In the genomic region with DNA sequence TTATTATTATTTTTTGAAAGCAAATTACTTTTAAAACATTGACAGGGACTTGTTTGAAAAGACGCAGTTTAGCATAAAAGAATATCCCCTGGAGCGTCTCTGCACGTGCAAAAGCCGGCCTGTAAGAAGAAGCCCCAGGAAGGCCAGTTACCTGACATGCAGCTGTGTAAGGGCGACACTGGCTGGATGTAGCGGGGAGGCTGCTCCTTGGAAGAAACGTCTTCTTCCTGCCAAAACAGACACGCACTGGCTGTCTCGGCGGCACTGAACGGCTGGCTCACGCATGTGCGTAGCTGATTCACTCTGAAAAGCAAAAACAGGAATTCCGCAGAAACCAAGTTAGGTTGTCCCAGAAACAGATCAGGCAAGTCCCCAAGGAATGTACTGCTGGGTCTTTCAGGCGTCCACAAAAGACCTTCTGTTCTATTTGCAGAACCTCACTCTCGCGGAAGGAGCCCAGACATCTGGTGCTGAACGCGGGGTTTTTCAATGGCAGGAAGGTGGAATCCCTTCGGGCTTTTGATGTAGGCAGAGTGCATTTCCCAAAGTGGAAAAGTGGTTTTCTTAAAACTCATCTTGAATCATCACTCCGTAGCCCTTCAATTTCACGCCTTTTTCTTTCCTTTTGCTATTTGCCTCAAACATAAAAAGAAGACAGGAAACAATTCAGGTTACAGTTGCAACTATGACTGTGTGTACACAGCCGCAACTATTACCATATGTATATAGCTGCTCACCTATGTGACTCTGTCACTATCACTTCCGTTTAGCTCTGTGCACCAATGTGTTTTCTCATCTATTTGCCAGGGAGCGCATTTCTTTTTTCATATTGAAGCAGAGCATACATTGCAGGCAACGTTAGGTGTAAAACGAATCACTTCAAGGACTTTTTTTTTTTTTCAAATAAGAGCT, we compare ENCODE assay signal across 8 cellular contexts. TPM values are rescaled to one million over a fixed set of nuclear protein-coding genes. Genes with fewer than 3 reads are reported as not detected.
DNase-seq lines count a peak whose midpoint lies in the region; ATAC-seq and TF ChIP-seq lines count a peak whose summit lies in the region.

No MANE protein-coding gene starts in this region.

- H3K27ac Mint-ChIP-seq in nephron, result peak overlapping the region; percentile 14 to 56 (median 19)

- H3K36me3 Mint-ChIP-seq in nephron (ENCODE audit: low read depth), result no peaks in the 10 kb centered on the region

- H3K4me3 Mint-ChIP-seq in nephron, result peak overlapping the region; percentile 29 to 52 (median 49)

- DNase-seq in DMS 273 treated with DMSO at 0.1 percent for 48 hours (lab: John Stamatoyannopoulos, UW) (peak; percentile 22), NCI-H526 treated with DMSO at 0.1 percent for 48 hours (lab: John Stamatoyannopoulos, UW) (peak; percentile 17), cerebellum (ENCODE audit: low spot score) (peak; percentile 1), RPMI8226 (no peak), NCI-H2227 treated with DMSO at 0.1 percent for 48 hours (lab: John Stamatoyannopoulos, UW) (no peak)

- no peak for TF ChIP-seq CTCF in nephron (IDR thresholded peaks at IDR 0.05; ENCODE audit: unreplicated experiment in 3 of 3)

- peaks cover 21% of the 10 kb centered on the region for H3K4me1 Mint-ChIP-seq in nephron

- H3K9me3 Mint-ChIP-seq in nephron, result peaks cover 2% of the 10 kb centered on the region

- ATAC-seq in HG02759 (IDR thresholded peaks at IDR 0.05; ENCODE audit: unreplicated experiment), result no peak
- no peak for ATAC-seq in HG03521 (IDR thresholded peaks at IDR 0.05; ENCODE audit: unreplicated experiment)

- H3K27me3 Mint-ChIP-seq in nephron (ENCODE audit: low read depth), result peaks cover 7% of the 10 kb centered on the region

RNA-seq across cellular contexts. Expression of a gene that starts 38.1 kb away (rescaled TPM):
- not detected for total RNA-seq in cerebellum

RNA-seq across cellular contexts. Expression of a gene that starts 39.1 kb away (rescaled TPM):
- 22.0 TPM for total RNA-seq in cerebellum

Comparison
In these comparisons a context has a peak if more than half of its experiments do, and no peak if none do; other contexts are left out.
1. DNase-seq: peak in DMS 273 treated with DMSO at 0.1 percent for 48 hours (single experiment), NCI-H526 treated with DMSO at 0.1 percent for 48 hours (single experiment) and cerebellum (single experiment); none in RPMI8226 (single experiment) and NCI-H2227 treated with DMSO at 0.1 percent for 48 hours (single experiment).